23 cellular contexts compared by ENCODE assay signal in the genomic region with DNA sequence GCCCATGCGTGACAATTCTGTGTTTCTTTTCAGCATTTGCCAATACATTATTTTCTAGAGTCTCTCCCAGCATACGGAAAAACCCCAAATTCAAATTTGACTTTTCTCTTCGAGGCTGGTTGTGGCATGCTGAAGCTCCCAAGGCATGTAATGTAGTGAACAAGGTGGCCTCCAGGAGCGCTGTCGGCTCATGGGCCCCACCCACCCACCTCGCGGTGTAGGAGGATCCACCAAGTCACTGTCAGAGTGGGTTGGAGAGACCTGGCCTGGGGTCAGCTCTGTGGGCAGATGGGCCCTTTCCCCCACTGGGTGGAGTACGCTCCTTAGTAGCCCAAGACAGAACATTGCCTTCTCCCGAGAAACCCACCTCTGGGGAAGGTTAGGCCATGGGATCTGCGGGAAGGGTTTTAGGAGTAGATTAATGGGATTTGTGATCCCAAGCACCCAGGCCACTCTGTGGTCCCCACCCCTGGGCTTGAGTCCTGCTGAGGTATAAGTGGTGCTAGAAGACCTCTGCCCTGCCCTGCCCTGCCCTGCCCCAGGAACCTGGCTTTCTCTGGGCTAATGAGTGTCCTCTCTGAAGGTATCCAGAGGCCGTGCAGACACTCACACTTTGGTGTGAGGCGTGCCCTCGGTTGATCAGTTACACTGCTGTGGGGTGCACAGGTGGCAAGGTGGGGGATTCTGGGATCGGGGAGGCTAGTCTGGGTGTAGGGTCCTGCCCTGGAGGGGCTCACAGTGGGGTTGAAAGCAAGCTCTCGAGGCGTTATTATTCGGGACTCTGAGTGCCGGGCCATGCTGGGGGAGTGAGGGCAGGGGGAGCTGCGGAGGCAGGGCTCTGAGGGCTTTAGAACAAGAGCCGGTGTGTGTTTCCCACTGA.
DNase-seq lines count a peak whose midpoint lies in the region; ATAC-seq, FAIRE-seq and TF ChIP-seq lines count a peak whose summit lies in the region.
"Had no signal": no experiment of that assay in that cellular context is flagged by ENCODE, and none has a peak within 500 bp of the region (broad histone marks: within the 10 kb centered on the region; RNA-seq: fewer than 3 reads in every experiment).

No MANE protein-coding gene starts in this region.

- no peak overlapping the region for H3K23ac ChIP-seq in H1 (ENCODE audit: insufficient read length)
- no peak overlapping the region for H3K23ac ChIP-seq in neuronal stem cell (ENCODE audit: low read depth, low read length, poor library complexity)

- no peak overlapping the region for H3K4me3 Mint-ChIP-seq in GM23338
- H3K4me3 Mint-ChIP-seq: activated CD8-positive, alpha-beta T cell treated with anti-CD3 and anti-CD28 coated beads, Interleukin-2, amount 10 ng/mL, durations not matched to agents 7 days and 5 days had no signal

- no peak overlapping the region for H4K5ac ChIP-seq in H1 (ENCODE audit: insufficient read length, low read depth, low read length)

- CTCF ChIA-PET in OCI-LY7 (lab: Charles Lee; ENCODE audit: unreplicated experiment) (no interaction called here), H1 (lab: Charles Lee; ENCODE audit: partially characterized antibody) (interaction anchor here (0.6 to 6.0 kb wide), 34 partner anchors 7 to 469 kb away, joined by 3 to 46 read pairs (median 5); no protein-coding TSS in a partner anchor)

- intact Hi-C loops in OCI-LY7 (cut with micrococcal nuclease; ENCODE audit: unreplicated experiment), result no loop called here

- TF ChIP-seq RAD21 in H1 (IDR thresholded peaks at IDR 0.05 in 1 of 2, conservative IDR thresholded peaks at IDR 0.05 in 1 of 2; ENCODE audit: low read depth in 2 of 2, low read length in 2 of 2), result peak; percentile 55 to 73

- no peaks in the 10 kb centered on the region for H3K36me3 Mint-ChIP-seq in GM23338 (ENCODE audit: low read depth)

- peaks cover 3% of the 10 kb centered on the region for H3K27me3 Mint-ChIP-seq in GM23338 (ENCODE audit: insufficient read depth, low read depth, poor library complexity)
- H3K27me3 Mint-ChIP-seq: CD8-positive, alpha-beta memory T cell had no signal

- H3F3A ChIP-seq in GM23338 (replicated peaks; ENCODE audit: low read depth), result no peaks in the 10 kb centered on the region

- no peaks in the 10 kb centered on the region for H3K9me2 ChIP-seq in GM23338 (ENCODE audit: insufficient read depth)
- H3K9me2 ChIP-seq in OCI-LY7 (ENCODE audit: insufficient read depth, low read length), result no peaks in the 10 kb centered on the region

- peak; percentile 71 for DNase-seq in GM23338 (ENCODE audit: low spot score)
- DNase-seq in OCI-LY7 (ENCODE audit: low spot score), result peak; percentile 3
- peak in 1 of 2 experiments; percentile 76 for DNase-seq in H1 (ENCODE audit: low read depth in 1 of 2, low spot score in 2 of 2)
- DNase-seq in neuronal stem cell (ENCODE audit: low spot score), result no peak
- no peak for DNase-seq in midbrain (lab: John Stamatoyannopoulos, UW)
- DNase-seq in SHP77 (lab: John Stamatoyannopoulos, UW), result no peak
- no peak for DNase-seq in effector CD4-positive, alpha-beta T cell
- DNase-seq: activated CD8-positive, alpha-beta T cell treated with anti-CD3 and anti-CD28 coated beads, Interleukin-2, amount 10 ng/mL, durations not matched to agents 7 days and 5 days; CD8-positive, alpha-beta memory T cell; DMS79 treated with DMSO at 0.1 percent for 48 hours; foreskin melanocyte; Kasumi-1; NCI-H1417 treated with DMSO at 0.1 percent for 48 hours; NCI-H526; occipital lobe; OCI-M1; SJCRH30; stimulated activated CD4-positive, alpha-beta T cell treated with anti-CD3 and anti-CD28 coated beads, Interleukin-1b, Interleukin-23, amount 100 ng/mL, for 48 hours; T-helper 2 cell; uterus had no signal

- H3K36me3 ChIP-seq in GM23338 (ENCODE audit: insufficient read depth), result no peaks in the 10 kb centered on the region
- no peaks in the 10 kb centered on the region for H3K36me3 ChIP-seq in OCI-LY7 (ENCODE audit: insufficient read depth, low read length)
- no peaks in the 10 kb centered on the region for H3K36me3 ChIP-seq in H1 (ENCODE audit: control insufficient read depth in 2 of 4, insufficient read depth in 4 of 4, low read length in 3 of 4)
- peaks cover 0 to 2% of the 10 kb centered on the region in 2 donors for H3K36me3 ChIP-seq in neuronal stem cell (replicated peaks in 1 of 2; ENCODE audit: control insufficient read depth in 2 of 2, insufficient read depth in 2 of 2, low read length in 2 of 2)
- H3K36me3 ChIP-seq: SJCRH30, uterus had no signal

- no peak overlapping the region for H3K14ac ChIP-seq in H1 (ENCODE audit: insufficient read length)
- no peak overlapping the region for H3K14ac ChIP-seq in neuronal stem cell (ENCODE audit: low read length)

- H2BK12ac ChIP-seq in H1 (ENCODE audit: low read depth, low read length) (no peak overlapping the region), neuronal stem cell (ENCODE audit: low read length) (no peak overlapping the region)

- no peaks in the 10 kb centered on the region for H3K23me2 ChIP-seq in H1 (ENCODE audit: low read depth, low read length)

- no peak overlapping the region for H2AFZ ChIP-seq in GM23338
- no peak overlapping the region for H2AFZ ChIP-seq in OCI-LY7 (ENCODE audit: low read length)
- H2AFZ ChIP-seq in H1 (ENCODE audit: low read length), result no peak overlapping the region
- no peak overlapping the region for H2AFZ ChIP-seq in neuronal stem cell (ENCODE audit: low read length)

- H2BK20ac ChIP-seq in H1 (ENCODE audit: low read length), result no peak overlapping the region

- TF ChIP-seq CTCF in GM23338 (conservative IDR thresholded peaks at IDR 0.05; ENCODE audit: low read depth in 2 of 2) (peak; percentile 61 to 64), OCI-LY7 (conservative IDR thresholded peaks at IDR 0.05; ENCODE audit: low read length) (peak; percentile 62), H1 (IDR thresholded peaks at IDR 0.05; ENCODE audit: control extremely low read depth in 1 of 3, insufficient read depth in 1 of 3, low read depth in 1 of 3, low read length in 3 of 3) (peak; percentile 63 to 75 (median 71))

- no peak overlapping the region for H3K4me3 ChIP-seq in GM23338
- no peak overlapping the region for H3K4me3 ChIP-seq in OCI-LY7 (ENCODE audit: low read depth, low read length, poor library complexity, severe bottlenecking)
- no peak overlapping the region for H3K4me3 ChIP-seq in H1 (ENCODE audit: extremely low read depth in 1 of 4, insufficient read depth in 2 of 4, low read depth in 3 of 4, low read length in 4 of 4)
- no peak overlapping the region for H3K4me3 ChIP-seq in neuronal stem cell (ENCODE audit: low read length in 2 of 2)
- H3K4me3 ChIP-seq: SJCRH30, uterus had no signal

- no peak overlapping the region for H3K4ac ChIP-seq in H1 (replicated peaks; ENCODE audit: insufficient read length, low read depth, low read length)
- H3K4ac ChIP-seq in neuronal stem cell (ENCODE audit: low read length), result no peak overlapping the region

- H3K9me3 ChIP-seq in OCI-LY7 (ENCODE audit: low read length) (no peaks in the 10 kb centered on the region), H1 (ENCODE audit: insufficient read depth in 2 of 2, low read depth in 1 of 2, low read length in 1 of 2) (no peaks in the 10 kb centered on the region), neuronal stem cell (replicated peaks in 1 of 2; ENCODE audit: control insufficient read depth in 2 of 2, insufficient read depth in 1 of 2, low read depth in 1 of 2, low read length in 2 of 2) (peaks cover 0 to 2% of the 10 kb centered on the region in 2 donors)
- H3K9me3 ChIP-seq: SJCRH30, uterus had no signal

- H3K9ac ChIP-seq in H1 (replicated peaks in 1 of 4; ENCODE audit: extremely low read depth in 1 of 4, low read depth in 3 of 4, low read length in 3 of 4) (no peak overlapping the region), neuronal stem cell (ENCODE audit: low read depth, low read length, poor library complexity) (no peak overlapping the region)

- TF ChIP-seq POLR2A in H1 (IDR thresholded peaks at IDR 0.05; ENCODE audit: control extremely low read depth in 1 of 2, low read depth in 2 of 2, low read length in 2 of 2), result no peak

- no peak overlapping the region for H4K8ac ChIP-seq in H1 (ENCODE audit: extremely low read depth, insufficient read depth, low read length)
- H4K8ac ChIP-seq in neuronal stem cell (ENCODE audit: low read depth, low read length), result no peak overlapping the region

- peaks cover 16% of the 10 kb centered on the region for H3K4me1 Mint-ChIP-seq in GM23338

- ATAC-seq in GM23338, result peak; percentile 86
- no peak for ATAC-seq in GM21717 (IDR thresholded peaks at IDR 0.05; ENCODE audit: unreplicated experiment)
- ATAC-seq: activated CD8-positive, alpha-beta T cell treated with anti-CD3 and anti-CD28 coated beads, Interleukin-2, amount 10 ng/mL, durations not matched to agents 7 days and 5 days had no signal

- H2BK15ac ChIP-seq in H1 (ENCODE audit: low read length), result no peak overlapping the region
- no peak overlapping the region for H2BK15ac ChIP-seq in neuronal stem cell (ENCODE audit: low read length)

- H3K56ac ChIP-seq in H1 (replicated peaks; ENCODE audit: insufficient read length, low read depth, low read length), result no peak overlapping the region

- H2BK120ac ChIP-seq in H1 (replicated peaks; ENCODE audit: low read depth, low read length), result no peak overlapping the region
- no peak overlapping the region for H2BK120ac ChIP-seq in neuronal stem cell (ENCODE audit: low read depth, low read length)

- no peaks in the 10 kb centered on the region for H3K9me3 Mint-ChIP-seq in GM23338
- H3K9me3 Mint-ChIP-seq: CD8-positive, alpha-beta memory T cell had no signal

- TF ChIP-seq EP300 in H1 (IDR thresholded peaks at IDR 0.05; ENCODE audit: borderline replicate concordance in 1 of 2, low read depth in 2 of 2, low read length in 2 of 2), result no peak

- H3K27me3 ChIP-seq in GM23338 (ENCODE audit: insufficient read depth) (no peaks in the 10 kb centered on the region), H1 (replicated peaks in 1 of 4; ENCODE audit: control insufficient read depth in 3 of 4, extremely low read depth in 1 of 4, insufficient read depth in 3 of 4, low read length in 3 of 4) (no peaks in the 10 kb centered on the region; a peak in 1 of 7 replicates), neuronal stem cell (ENCODE audit: control insufficient read depth in 3 of 3, insufficient read depth in 3 of 3, low read depth in 1 of 3, low read length in 3 of 3) (no peaks in the 10 kb centered on the region)
- H3K27me3 ChIP-seq: SJCRH30, uterus had no signal

- no peak overlapping the region for H4K91ac ChIP-seq in H1 (replicated peaks; ENCODE audit: insufficient read length, low read length)
- H4K91ac ChIP-seq in neuronal stem cell (ENCODE audit: low read depth, low read length, poor library complexity), result no peak overlapping the region

- H3K79me1 ChIP-seq in H1 (ENCODE audit: low read depth, low read length), result no peaks in the 10 kb centered on the region
- no peaks in the 10 kb centered on the region for H3K79me1 ChIP-seq in neuronal stem cell (ENCODE audit: low read depth, low read length)

- no peaks in the 10 kb centered on the region for H3K79me2 ChIP-seq in GM23338 (replicated peaks; ENCODE audit: insufficient read depth)
- no peaks in the 10 kb centered on the region for H3K79me2 ChIP-seq in OCI-LY7 (ENCODE audit: insufficient read depth, low read depth, low read length)
- H3K79me2 ChIP-seq in H1 (ENCODE audit: control insufficient read depth in 1 of 2, insufficient read depth in 2 of 2, low read length in 2 of 2), result no peaks in the 10 kb centered on the region

- H4K20me1 ChIP-seq in GM23338 (replicated peaks; ENCODE audit: insufficient read depth), result no peaks in the 10 kb centered on the region
- no peaks in the 10 kb centered on the region for H4K20me1 ChIP-seq in OCI-LY7 (ENCODE audit: insufficient read depth, low read length)
- H4K20me1 ChIP-seq in H1 (replicated peaks in 1 of 2; ENCODE audit: control insufficient read depth in 1 of 2, insufficient read depth in 2 of 2, low read length in 2 of 2), result no peaks in the 10 kb centered on the region

- no TSS peak for BruUV-seq in OCI-LY7 (replicated peaks; lab: Mats Ljungman, UMichigan)

- POLR2A ChIA-PET in OCI-LY7 (lab: Charles Lee) (no interaction called here), H1 (lab: Charles Lee; ENCODE audit: partially characterized antibody) (no interaction called here)

- H3K4me2 ChIP-seq in GM23338, result no peak overlapping the region
- H3K4me2 ChIP-seq in OCI-LY7 (ENCODE audit: low read length), result no peak overlapping the region
- H3K4me2 ChIP-seq in H1 (ENCODE audit: insufficient read depth in 1 of 2, low read depth in 2 of 2, low read length in 2 of 2), result no peak overlapping the region
- no peak overlapping the region for H3K4me2 ChIP-seq in neuronal stem cell (ENCODE audit: insufficient read depth, low read length, poor library complexity, severe bottlenecking)

- H3K27ac ChIP-seq in GM23338 (ENCODE audit: low read depth) (no peak overlapping the region), OCI-LY7 (ENCODE audit: low read depth, low read length, poor library complexity, severe bottlenecking) (no peak overlapping the region), H1 (ENCODE audit: low read depth, low read length) (no peak overlapping the region), neuronal stem cell (replicated peaks; ENCODE audit: low read length) (no peak overlapping the region)
- H3K27ac ChIP-seq: SJCRH30, uterus had no signal

- H3K4me1 ChIP-seq in GM23338 (ENCODE audit: insufficient read depth) (no peaks in the 10 kb centered on the region), OCI-LY7 (ENCODE audit: insufficient read depth, low read length, poor library complexity, severe bottlenecking) (no peaks in the 10 kb centered on the region), H1 (replicated peaks in 1 of 4; ENCODE audit: control insufficient read depth in 3 of 4, insufficient read depth in 4 of 4, low read length in 3 of 4) (peaks cover 2 to 5% (median 4%) of the 10 kb centered on the region in 4 experiments; a peak in 5 of 7 replicates), neuronal stem cell (ENCODE audit: control insufficient read depth in 2 of 2, insufficient read depth in 1 of 2, low read depth in 1 of 2, low read length in 2 of 2) (peaks cover 22 to 29% of the 10 kb centered on the region in 2 donors)
- H3K4me1 ChIP-seq: SJCRH30, uterus had no signal

- H3K27ac Mint-ChIP-seq in GM23338, result no peak overlapping the region
- H3K27ac Mint-ChIP-seq: activated CD8-positive, alpha-beta T cell treated with anti-CD3 and anti-CD28 coated beads, Interleukin-2, amount 10 ng/mL, durations not matched to agents 7 days and 5 days had no signal

- no peak overlapping the region; the same call in 1 of the 2 replicates for H2BK5ac ChIP-seq in H1 (ENCODE audit: low read depth, low read length)
- H2BK5ac ChIP-seq in neuronal stem cell (ENCODE audit: low read length), result no peak overlapping the region

- WGBS in H1 (ENCODE audit: extremely low coverage in 1 of 2, insufficient coverage in 1 of 2, insufficient read length in 1 of 2, insufficient replicate concordance in 2 of 2, low coverage in 1 of 2, low lambda C conversion rate in 2 of 2, missing lambda C conversion rate in 1 of 2), 2 experiments, result 78% methylated on average over 17 of the region's 20 CpGs; no CpG with 5 or more reads in 1 of the 2 experiments
- no CpG with 5 or more reads among the region's 20 CpGs for WGBS in neuronal stem cell (ENCODE audit: extremely low coverage in 2 of 2, insufficient read length in 2 of 2, insufficient replicate concordance in 1 of 2), 2 donors

- H3K18ac ChIP-seq in H1 (ENCODE audit: extremely low read depth, low read length) (no peak overlapping the region), neuronal stem cell (ENCODE audit: low read length) (peak overlapping the region; percentile 77)

- H2AK5ac ChIP-seq in H1 (ENCODE audit: low read depth, low read length) (peak overlapping the region; percentile 1; the same call in 1 of the 2 replicates), neuronal stem cell (ENCODE audit: low read depth, low read length) (no peak overlapping the region)

- peak; percentile 78 for FAIRE-seq in H1 (lab: Jason Lieb, UNC)
- FAIRE-seq: GM18507, H54 had no signal

Comparison
In these comparisons a context has a peak if more than half of its experiments do, and no peak if none do; other contexts are left out.
1. DNase-seq: peak in GM23338 (single experiment) and OCI-LY7 (single experiment); none in neuronal stem cell (single experiment), midbrain (single experiment), SHP77 (0 of 2) and effector CD4-positive, alpha-beta T cell (single experiment).
2. Peak in every context shown above with its lines, with median percentiles within 50 percentile points of each other: CTCF ChIP-seq.